In the genomic region with DNA sequence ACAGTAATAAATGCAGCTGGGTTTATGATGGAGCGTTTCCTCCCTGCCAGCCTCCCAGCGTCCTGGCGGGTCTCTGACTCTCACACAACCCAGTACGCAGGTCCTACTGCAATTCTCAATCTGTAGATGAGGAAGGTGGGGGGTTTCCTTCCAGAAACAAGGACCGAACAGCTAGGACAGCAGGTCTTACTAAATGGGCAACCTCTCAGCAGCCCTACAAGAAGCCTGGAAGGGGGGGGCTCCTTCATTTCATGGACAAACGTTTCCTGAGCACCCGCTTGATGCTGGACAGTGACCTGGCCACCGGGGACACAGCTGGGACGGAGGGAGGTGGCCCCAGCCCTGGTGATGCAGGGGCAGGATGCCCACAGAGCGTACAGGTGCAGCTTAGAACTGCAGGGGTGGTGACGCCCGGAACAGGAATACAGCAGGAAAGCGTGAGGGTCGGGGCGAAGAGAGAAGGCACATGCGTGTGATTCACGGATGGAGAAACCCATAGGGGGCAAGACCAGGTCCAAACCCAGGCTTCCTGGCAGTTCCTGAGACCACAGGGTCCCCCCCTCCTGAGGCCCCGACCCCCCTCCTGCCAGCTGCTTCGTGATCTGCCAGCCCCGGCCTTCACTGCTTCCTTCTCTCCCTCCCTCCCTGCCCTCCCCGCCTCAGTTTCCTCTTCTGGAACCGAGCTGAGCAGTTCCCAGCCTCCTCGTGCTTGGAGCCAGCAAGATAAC, we compare ENCODE assay signal across 9 cellular contexts. TPM values are rescaled to one million over a fixed set of nuclear protein-coding genes. Genes with fewer than 3 reads are reported as not detected.
DNase-seq lines count a peak whose midpoint lies in the region; ATAC-seq, FAIRE-seq and TF ChIP-seq lines count a peak whose summit lies in the region.
"Had no signal": no experiment of that assay in that cellular context is flagged by ENCODE, and none has a peak within 500 bp of the region (broad histone marks: within the 10 kb centered on the region; RNA-seq: fewer than 3 reads in every experiment).

No MANE protein-coding gene starts in this region.

- POLR2A ChIA-PET in CD4-positive, alpha-beta T cell (lab: Charles Lee), result no interaction called here

- peak; percentile 32 for ATAC-seq in CD4-positive, alpha-beta T cell (ENCODE audit: poor library complexity)
- ATAC-seq in GM21576 (IDR thresholded peaks at IDR 0.05; ENCODE audit: unreplicated experiment), result no peak

- H3K27ac ChIP-seq in CD4-positive, alpha-beta T cell (ENCODE audit: low read depth, low read length), result no peak overlapping the region
- H3K27ac ChIP-seq: SJCRH30 had no signal

- CTCF ChIA-PET in CD4-positive, alpha-beta T cell (lab: Charles Lee), result interaction anchor here (2.9 kb wide), 1 partner anchor 101 kb away, joined by 8 read pairs; no protein-coding TSS in a partner anchor

- H3K36me3 Mint-ChIP-seq in CD4-positive, alpha-beta T cell (ENCODE audit: low read depth), result no peaks in the 10 kb centered on the region
- H3K36me3 Mint-ChIP-seq in chondrocyte (ENCODE audit: low read depth) (no peaks in the 10 kb centered on the region), nephron progenitor cell (ENCODE audit: low read depth) (no peaks in the 10 kb centered on the region)

- peaks cover 22% of the 10 kb centered on the region for H3K27me3 Mint-ChIP-seq in CD4-positive, alpha-beta T cell
- peaks cover 7% of the 10 kb centered on the region for H3K27me3 Mint-ChIP-seq in chondrocyte (ENCODE audit: low read depth)
- peaks cover 5% of the 10 kb centered on the region for H3K27me3 Mint-ChIP-seq in nephron progenitor cell (ENCODE audit: low read depth, poor library complexity)

- H3K9me3 ChIP-seq in CD4-positive, alpha-beta T cell (ENCODE audit: control insufficient read depth, low read length), result no peaks in the 10 kb centered on the region
- H3K9me3 ChIP-seq: SJCRH30 had no signal

- peaks cover 47% of the 10 kb centered on the region for H3K27me3 ChIP-seq in CD4-positive, alpha-beta T cell (ENCODE audit: control insufficient read depth, insufficient read depth, low read length)
- H3K27me3 ChIP-seq: SJCRH30 had no signal

- TF ChIP-seq CTCF in CD4-positive, alpha-beta T cell (IDR thresholded peaks at IDR 0.05), result no peak
- TF ChIP-seq CTCF in chondrocyte (IDR thresholded peaks at IDR 0.05), result no peak
- no peak for TF ChIP-seq CTCF in nephron progenitor cell (IDR thresholded peaks at IDR 0.05)
- no peak for TF ChIP-seq CTCF in GM13976 (IDR thresholded peaks at IDR 0.05; ENCODE audit: borderline replicate concordance, control extremely low read depth, extremely low read depth, insufficient read depth, missing control alignments)

- in situ Hi-C loops in GM13976 (cut with MboI; ENCODE audit: low sequenced_read_pairs, unreplicated experiment), result no loop called here

- no peak for FAIRE-seq in GM19239 (lab: Jason Lieb, UNC)

- peak overlapping the region; percentile 89 for H3K4me3 Mint-ChIP-seq in CD4-positive, alpha-beta T cell
- H3K4me3 Mint-ChIP-seq in chondrocyte (ENCODE audit: unreplicated experiment), result peak overlapping the region; percentile 78
- peak overlapping the region; percentile 90 for H3K4me3 Mint-ChIP-seq in nephron progenitor cell

- H3K27ac Mint-ChIP-seq in CD4-positive, alpha-beta T cell, result no peak overlapping the region
- H3K27ac Mint-ChIP-seq in chondrocyte (ENCODE audit: unreplicated experiment), result no peak overlapping the region
- peak overlapping the region; percentile 85 for H3K27ac Mint-ChIP-seq in nephron progenitor cell

- no peaks in the 10 kb centered on the region for H3K9me3 Mint-ChIP-seq in CD4-positive, alpha-beta T cell
- H3K9me3 Mint-ChIP-seq in chondrocyte (ENCODE audit: low read depth) (no peaks in the 10 kb centered on the region), nephron progenitor cell (peaks cover 6% of the 10 kb centered on the region)

- H3K4me1 Mint-ChIP-seq in CD4-positive, alpha-beta T cell (ENCODE audit: low read depth), result peaks cover 8% of the 10 kb centered on the region
- H3K4me1 Mint-ChIP-seq in chondrocyte (ENCODE audit: low read depth) (peaks cover 6% of the 10 kb centered on the region), nephron progenitor cell (peaks cover 37% of the 10 kb centered on the region)

- intact Hi-C loops in CD4-positive, alpha-beta T cell (cut with DNase I, micrococcal nuclease), result no loop called here

- no peak for DNase-seq in CD4-positive, alpha-beta T cell
- DNase-seq in NAMALWA (ENCODE audit: low spot score) (peak; percentile 27), chondrocyte (ENCODE audit: low spot score) (peak; percentile 66), nephron progenitor cell (no peak), GM13976 (ENCODE audit: low spot score) (no peak), NCI-H510A (lab: John Stamatoyannopoulos, UW) (no peak), GM19239 (ENCODE audit: insufficient read length, low spot score) (no peak)

RNA-seq across cellular contexts. Expression of gene C2CD4C, which starts 0.7 kb away (rescaled TPM):
- total RNA-seq in CD4-positive, alpha-beta T cell, result not detected
- total RNA-seq in chondrocyte, result 1.1 to 1.4 TPM (median 1.4 TPM) in 3 replicates

RNA-seq across cellular contexts. Expression of gene SHC2, which starts 51.2 kb away (rescaled TPM):
- total RNA-seq in CD4-positive, alpha-beta T cell, result under 1 TPM; 0.36 to 0.42 TPM
- total RNA-seq in chondrocyte, result 26.9 to 50.9 TPM (median 47.8 TPM) in 3 replicates

Comparison
In these comparisons a context has a peak if more than half of its experiments do, and no peak if none do; other contexts are left out.
1. DNase-seq: peak in NAMALWA (single experiment) and chondrocyte (single experiment); none in CD4-positive, alpha-beta T cell (0 of 10), nephron progenitor cell (single experiment), GM13976 (single experiment), NCI-H510A (single experiment) and GM19239 (single experiment).
2. RNA of gene SHC2, which starts 51.2 kb away (total RNA-seq): 26.9 to 50.9 TPM in chondrocyte; 0.36 to 0.42 TPM in CD4-positive, alpha-beta T cell; every median in the first group is over 10 times any median in the second.
3. Peak in every context shown above with its lines, with median percentiles within 50 percentile points of each other: H3K4me3 Mint-ChIP-seq.